1 cellular context compared by ENCODE assay signal in the genomic region with DNA sequence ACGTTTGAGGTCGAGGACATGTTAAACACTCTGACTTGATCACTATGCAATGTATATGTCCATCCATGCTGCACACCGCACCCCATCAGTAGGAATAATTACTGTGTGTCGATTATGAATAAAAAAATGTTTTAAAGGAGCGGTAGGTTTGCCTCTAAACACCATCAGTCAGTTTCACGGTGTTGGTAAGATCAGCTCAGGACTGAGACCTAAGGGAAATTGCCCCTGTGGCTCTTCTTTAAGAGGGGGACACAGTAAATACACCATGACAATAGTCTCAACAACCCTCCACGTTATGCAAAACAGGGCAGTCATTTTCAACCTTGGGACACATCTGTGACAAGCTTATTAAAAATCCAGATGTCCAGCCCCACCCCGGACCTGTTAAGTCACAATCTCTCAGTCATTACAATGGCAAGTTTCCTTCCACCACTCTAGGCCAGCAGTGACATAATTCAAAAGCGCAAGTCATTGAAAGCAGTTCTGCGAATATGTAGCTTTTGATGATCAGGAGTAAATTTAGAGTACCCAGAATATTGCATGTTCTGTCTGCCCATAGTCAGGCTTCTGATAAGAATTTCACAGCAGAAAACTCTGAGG.
TF ChIP-seq lines count a peak whose summit lies in the region.

No MANE protein-coding gene starts in this region.

TF ChIP-seq in H1, 55 proteins besides CTCF, POLR2A, EP300 and RAD21:
- TF ChIP-seq ZNF274 (IDR thresholded peaks at IDR 0.05; ENCODE audit: borderline replicate concordance, extremely low read depth, low read length) (no peak), CTBP2 (IDR thresholded peaks at IDR 0.05; ENCODE audit: borderline replicate concordance, insufficient read depth, insufficient read length, low read length) (no peak), KDM1A (IDR thresholded peaks at IDR 0.05; ENCODE audit: borderline replicate concordance, low read length) (no peak), CEBPB (IDR thresholded peaks at IDR 0.05; ENCODE audit: low read depth, low read length) (no peak), SIRT6 (IDR thresholded peaks at IDR 0.05; ENCODE audit: low read length) (no peak), SIX5 (IDR thresholded peaks at IDR 0.05; ENCODE audit: low read depth, low read length) (no peak), TBP (IDR thresholded peaks at IDR 0.05; ENCODE audit: low read depth, low read length) (no peak), RXRA (IDR thresholded peaks at IDR 0.05; ENCODE audit: insufficient read depth, low read depth, low read length) (no peak)
- TF ChIP-seq, protein P1, sequence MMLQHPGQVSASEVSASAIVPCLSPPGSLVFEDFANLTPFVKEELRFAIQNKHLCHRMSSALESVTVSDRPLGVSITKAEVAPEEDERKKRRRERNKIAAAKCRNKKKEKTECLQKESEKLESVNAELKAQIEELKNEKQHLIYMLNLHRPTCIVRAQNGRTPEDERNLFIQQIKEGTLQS (IDR thresholded peaks at IDR 0.05; ENCODE audit: insufficient read depth, low read depth, low read length), result no peak
